In the genomic region with DNA sequence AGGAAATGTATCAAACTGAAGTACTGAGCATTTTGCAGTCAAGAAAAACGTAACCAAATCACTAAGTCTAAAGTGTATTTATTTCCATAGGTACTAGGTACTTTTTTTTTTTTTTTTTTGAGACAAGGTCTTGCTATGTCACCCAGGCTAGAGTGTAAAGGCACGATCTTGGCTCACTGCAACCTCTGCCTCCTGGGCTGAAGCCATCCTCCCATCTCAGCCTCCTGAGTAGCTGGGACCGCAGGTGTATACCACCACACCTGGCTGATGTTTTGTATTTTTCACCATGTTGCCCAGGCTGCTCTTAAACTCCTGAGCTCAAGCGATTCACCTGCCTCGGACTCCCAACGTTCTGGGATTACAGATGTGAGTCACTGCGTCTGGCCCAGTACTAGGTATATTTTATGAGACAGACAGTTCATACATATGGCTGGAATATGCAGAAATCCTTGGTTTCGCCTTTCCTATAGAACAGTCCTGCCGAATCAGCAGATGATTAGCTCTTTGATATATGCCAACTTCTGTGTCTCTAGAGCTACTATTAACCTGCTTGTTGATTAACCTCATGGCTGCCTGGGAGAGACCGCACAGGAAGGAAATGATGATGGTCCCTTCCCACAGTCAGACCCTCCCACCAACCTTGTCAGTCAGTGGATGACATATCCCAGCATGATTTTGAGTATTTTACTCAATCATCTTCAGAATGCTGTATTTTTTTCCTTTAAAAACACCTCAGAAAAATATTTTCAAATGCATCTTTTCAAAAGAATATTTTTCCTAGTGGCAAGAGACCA, we compare ENCODE assay signal across 10 cellular contexts. TPM values are rescaled to one million over a fixed set of nuclear protein-coding genes. Genes with fewer than 3 reads are reported as not detected.
DNase-seq lines count a peak whose midpoint lies in the region; ATAC-seq and TF ChIP-seq lines count a peak whose summit lies in the region.
"Had no signal": no experiment of that assay in that cellular context is flagged by ENCODE, and none has a peak within 500 bp of the region (broad histone marks: within the 10 kb centered on the region; RNA-seq: fewer than 3 reads in every experiment).

No MANE protein-coding gene starts in this region.

- H3K4me3 Mint-ChIP-seq in CD4-positive, alpha-beta memory T cell = peak overlapping the region; percentile 60 to 88 (median 80)

- H3K36me3 ChIP-seq in CD4-positive, alpha-beta memory T cell (ENCODE audit: insufficient read depth, low read length) = peaks cover 21% of the 10 kb centered on the region
- H3K36me3 ChIP-seq in brain microvascular endothelial cell (replicated peaks) = no peaks in the 10 kb centered on the region
- H3K36me3 ChIP-seq in gastroesophageal sphincter = peaks cover 0 to 30% of the 10 kb centered on the region in 2 donors
- H3K36me3 ChIP-seq in BE2C = peaks cover 8% of the 10 kb centered on the region; the same call in 1 of the 2 replicates

- H3K4me1 ChIP-seq in CD4-positive, alpha-beta memory T cell (ENCODE audit: insufficient read depth, low read length) = peaks cover 33% of the 10 kb centered on the region
- H3K4me1 ChIP-seq in gastroesophageal sphincter (peaks cover 0 to 3% (median 0%) of the 10 kb centered on the region in 3 donors), BE2C (no peaks in the 10 kb centered on the region)
- H3K4me1 ChIP-seq: colonic mucosa had no signal

- WGBS in gastroesophageal sphincter (ENCODE audit: low coverage in 1 of 2), 2 donors = 90 to 95% methylated on average over 5 to 6 of the region's 10 CpGs

- CTCF ChIA-PET in CD4-positive, alpha-beta memory T cell (lab: Charles Lee; ENCODE audit: partially characterized antibody) = interaction anchor here (0.7 to 2.5 kb wide), 7 partner anchors 16 to 1286 kb away, joined by 3 to 8 read pairs (median 4); no protein-coding TSS in a partner anchor

- POLR2A ChIA-PET in CD4-positive, alpha-beta memory T cell (lab: Charles Lee; ENCODE audit: partially characterized antibody) = interaction anchor here (0.5 to 1.8 kb wide), 12 partner anchors 9 to 318 kb away, joined by 3 to 18 read pairs (median 4); a partner anchor contains a TSS

- H3K27me3 ChIP-seq in CD4-positive, alpha-beta memory T cell (ENCODE audit: insufficient read depth, low read length) = no peaks in the 10 kb centered on the region
- H3K27me3 ChIP-seq in brain microvascular endothelial cell (replicated peaks) (no peaks in the 10 kb centered on the region), gastroesophageal sphincter (no peaks in the 10 kb centered on the region), BE2C (no peaks in the 10 kb centered on the region)
- H3K27me3 ChIP-seq: colonic mucosa had no signal

- no peaks in the 10 kb centered on the region for H3K27me3 Mint-ChIP-seq in CD4-positive, alpha-beta memory T cell

- in situ Hi-C loops in GM13977 (cut with MboI; ENCODE audit: low pct_unique_long_range_greater_than_20kb, low sequenced_read_pairs, unreplicated experiment) (no loop called here), brain microvascular endothelial cell (cut with HindIII; ENCODE audit: low pct_ligation_motif_present, low sequenced_read_pairs) (no loop called here)

- peaks cover 39 to 43% of the 10 kb centered on the region in 2 donors for H3K36me3 Mint-ChIP-seq in CD4-positive, alpha-beta memory T cell

- H3K9me3 Mint-ChIP-seq in CD4-positive, alpha-beta memory T cell = no peaks in the 10 kb centered on the region

- TF ChIP-seq CTCF in GM13977 (IDR thresholded peaks at IDR 0.05; ENCODE audit: extremely low read depth, insufficient read depth, missing control alignments) (no peak), brain microvascular endothelial cell (IDR thresholded peaks at IDR 0.05; ENCODE audit: low read depth, low read length, missing control alignments) (no peak), gastroesophageal sphincter (IDR thresholded peaks at IDR 0.05) (no peak), BE2C (IDR thresholded peaks at IDR 0.05; ENCODE audit: low read depth, low read length) (no peak)

- H3K9me3 ChIP-seq in CD4-positive, alpha-beta memory T cell (ENCODE audit: control insufficient read depth in 1 of 2, low read length in 2 of 2) = no peaks in the 10 kb centered on the region
- no peaks in the 10 kb centered on the region for H3K9me3 ChIP-seq in gastroesophageal sphincter
- H3K9me3 ChIP-seq in BE2C = no peaks in the 10 kb centered on the region
- H3K9me3 ChIP-seq: colonic mucosa had no signal

- intact Hi-C loops in CD4-positive, alpha-beta memory T cell (cut with micrococcal nuclease) = loop anchor here (1.0 kb wide), 2 partner anchors 27 to 31 kb away; no protein-coding TSS in a partner anchor

- peak; percentile 64 to 88 (median 77) for DNase-seq in CD4-positive, alpha-beta memory T cell
- DNase-seq in UCSD-AML1 (lab: John Stamatoyannopoulos, UW; ENCODE audit: unreplicated experiment) = peak; percentile 35
- DNase-seq in activated T-helper 9 cell treated with anti-CD3 and anti-CD28 coated beads, Interleukin-2, amount 50 U/mL, for 16 hours (ENCODE audit: low read depth) = peak; percentile 49
- DNase-seq in stimulated activated CD4-positive, alpha-beta T cell treated with anti-CD3 and anti-CD28 coated beads, Interleukin-12 subunit alpha, Interleukin-12 subunit beta, amount 100 ng/mL, for 48 hours (ENCODE audit: low read depth in 2 of 3, low spot score in 1 of 3) = peak; percentile 34 to 48 (median 37)
- DNase-seq in GM13977 (ENCODE audit: low spot score) = no peak
- no peak for DNase-seq in brain microvascular endothelial cell
- DNase-seq in BE2C = no peak
- DNase-seq: colonic mucosa had no signal

- no peak overlapping the region for H3K4me3 ChIP-seq in CD4-positive, alpha-beta memory T cell (ENCODE audit: low read length in 2 of 2)
- H3K4me3 ChIP-seq in brain microvascular endothelial cell (ENCODE audit: low read depth, low read length) (no peak overlapping the region), gastroesophageal sphincter (no peak overlapping the region), BE2C (ENCODE audit: low read depth, low read length) (no peak overlapping the region)
- H3K4me3 ChIP-seq: colonic mucosa, skin epidermis had no signal

- ATAC-seq in gastroesophageal sphincter = no peak

- H3K27ac Mint-ChIP-seq in CD4-positive, alpha-beta memory T cell = peak overlapping the region; percentile 88 to 94 (median 92)

- H3K27ac ChIP-seq in CD4-positive, alpha-beta memory T cell (ENCODE audit: low read depth, low read length) = peak overlapping the region; percentile 27
- no peak overlapping the region for H3K27ac ChIP-seq in brain microvascular endothelial cell
- H3K27ac ChIP-seq in gastroesophageal sphincter = no peak overlapping the region
- H3K27ac ChIP-seq: colonic mucosa, skin epidermis had no signal

- H3K4me1 Mint-ChIP-seq in CD4-positive, alpha-beta memory T cell = peaks cover 43 to 76% (median 48%) of the 10 kb centered on the region in 4 donors

- no peak for TF ChIP-seq EP300 in gastroesophageal sphincter (IDR thresholded peaks at IDR 0.05)

- TF ChIP-seq POLR2A in gastroesophageal sphincter (IDR thresholded peaks at IDR 0.05) = no peak

RNA-seq across cellular contexts. Expression of a gene that starts 32.3 kb away (rescaled TPM):
- 10 to 100 TPM; 53.6 to 59.3 TPM for total RNA-seq in CD4-positive, alpha-beta memory T cell
- 10 to 100 TPM; 37.8 to 39.2 TPM for polyA plus RNA-seq in CD4-positive, alpha-beta memory T cell
- total RNA-seq in gastroesophageal sphincter = 10 to 100 TPM; 15.9 to 38.8 (median 21.4) TPM
- polyA plus RNA-seq in BE2C (2012; ENCODE audit: insufficient read depth, insufficient read length, low read depth) = 11.5 TPM

Comparison
In these comparisons a context has a peak if more than half of its experiments do, and no peak if none do; other contexts are left out.
1. DNase-seq: peak in CD4-positive, alpha-beta memory T cell (5 of 5), UCSD-AML1 (single experiment), activated T-helper 9 cell treated with anti-CD3 and anti-CD28 coated beads, Interleukin-2, amount 50 U/mL, for 16 hours (single experiment) and stimulated activated CD4-positive, alpha-beta T cell treated with anti-CD3 and anti-CD28 coated beads, Interleukin-12 subunit alpha, Interleukin-12 subunit beta, amount 100 ng/mL, for 48 hours (3 of 3); none in GM13977 (single experiment), brain microvascular endothelial cell (single experiment) and BE2C (single experiment).